Comparison of ENCODE assay signal across 21 cellular contexts in genomic region chr12:50951112-50951511, GRCh38. TPM values are rescaled to one million over a fixed set of nuclear protein-coding genes. Genes with fewer than 3 reads are reported as not detected.
"Had no signal": no experiment of that assay in that cellular context is flagged by ENCODE, and none has a peak within 500 bp of the region (broad histone marks: within the 10 kb centered on the region; RNA-seq: fewer than 3 reads in every experiment).

No MANE protein-coding gene starts in this region.

- H3K36me3 ChIP-seq: esophagus squamous epithelium, right atrium auricular region, uterus had no signal

- H3K9me3 ChIP-seq: esophagus squamous epithelium, right atrium auricular region, uterus had no signal

- H3K27me3 ChIP-seq: esophagus squamous epithelium, hepatocyte, right atrium auricular region, uterus had no signal

- ATAC-seq: effector memory CD8-positive, alpha-beta T cell; foreskin keratinocyte; left ventricle myocardium superior; naive thymus-derived CD4-positive, alpha-beta T cell had no signal

- H3K4me3 ChIP-seq: esophagus squamous epithelium, hepatocyte, right atrium auricular region, smooth muscle cell, uterus had no signal

- DNase-seq: effector memory CD8-positive, alpha-beta T cell; esophagus squamous epithelium; foreskin keratinocyte; head of caudate nucleus; kidney; left cardiac atrium; left ventricle myocardium superior; naive thymus-derived CD4-positive, alpha-beta T cell; nephron progenitor cell; stimulated activated CD4-positive, alpha-beta T cell treated with anti-CD3 and anti-CD28 coated beads, Interleukin-2, amount 100 ng/mL, for 48 hours; stimulated activated naive CD4-positive, alpha-beta T cell treated with Interleukin-2 at 50 U/mL for 16 hours; trophoblast cell; uterus had no signal

- H3K27ac ChIP-seq: epithelial cell of prostate, esophagus squamous epithelium, foreskin keratinocyte, hepatocyte, right atrium auricular region, uterus had no signal

- H3K4me1 ChIP-seq: esophagus squamous epithelium, foreskin keratinocyte, right atrium auricular region, uterus had no signal

RNA-seq across cellular contexts. Expression of gene HIGD1C, which starts 1.2 kb away (rescaled TPM):
- total RNA-seq: esophagus squamous epithelium; foreskin keratinocyte; hepatocyte; kidney; left cardiac atrium; left ventricle myocardium superior; lung microvascular endothelial cell; mesenteric fat pad; mononuclear cell; naive thymus-derived CD4-positive, alpha-beta T cell; osteoblast; right atrium auricular region; smooth muscle cell; uterus had no signal
